8 cellular contexts compared by ENCODE assay signal in the genomic region with DNA sequence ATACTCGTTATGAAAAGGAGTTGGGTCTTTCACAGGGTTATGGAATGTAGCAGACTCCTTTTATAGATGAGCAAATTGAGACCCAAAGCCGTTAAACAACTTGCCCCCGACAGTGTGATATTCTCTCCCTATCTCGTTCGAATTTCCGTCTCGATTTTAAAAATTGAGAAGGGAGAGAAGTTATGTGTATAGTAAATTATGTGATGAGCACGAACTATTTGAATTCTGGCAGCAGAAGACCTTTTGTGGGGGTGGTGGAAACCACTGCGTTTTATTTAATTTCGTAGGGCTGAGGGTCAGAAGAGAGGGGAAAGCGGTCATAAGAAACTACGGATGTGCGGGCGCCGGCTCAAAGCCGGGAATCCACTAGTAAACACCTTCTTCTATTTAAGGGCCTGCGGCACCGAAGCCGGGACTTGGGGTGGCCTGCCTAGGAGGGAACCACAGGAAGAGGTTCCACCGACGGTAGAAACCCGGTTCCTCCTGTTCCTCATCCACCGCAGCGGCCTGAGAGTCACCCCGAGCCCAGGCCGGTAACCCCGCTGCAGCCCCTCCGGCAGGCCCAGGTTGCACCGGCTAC. TPM values are rescaled to one million over a fixed set of nuclear protein-coding genes. Genes with fewer than 3 reads are reported as not detected.
DNase-seq lines count a peak whose midpoint lies in the region; ATAC-seq and TF ChIP-seq lines count a peak whose summit lies in the region.

No MANE protein-coding gene starts in this region.

- no peaks in the 10 kb centered on the region for H3K36me3 ChIP-seq in BJ (ENCODE audit: control insufficient read depth, insufficient read depth, low read length)

- H3K27ac Mint-ChIP-seq in T-helper 2 cell treated with Interferon-gamma antibody and Interleukin-4, amounts not matched to agents 5 μg/mL and 100 μg/mL, for 36 hours: peak overlapping the region; percentile 99
- H3K27ac Mint-ChIP-seq in nephron progenitor cell: peak overlapping the region; percentile 85

- ATAC-seq in GM18861 (IDR thresholded peaks at IDR 0.05; ENCODE audit: unreplicated experiment): peak; percentile 7
- peak; percentile 3 for ATAC-seq in HG03135 (IDR thresholded peaks at IDR 0.05; ENCODE audit: unreplicated experiment)
- ATAC-seq in esophagus mucosa: peak; percentile 21

- H3K4me3 ChIP-seq in BJ (ENCODE audit: low read depth, low read length): peak overlapping the region; percentile 91

- H3K27me3 ChIP-seq in BJ (ENCODE audit: control insufficient read depth, insufficient read depth, low read length): no peaks in the 10 kb centered on the region

- CTCF ChIA-PET in BJ (lab: Yijun Ruan, JAX): no interaction called here

- H3K27me3 Mint-ChIP-seq in T-helper 2 cell treated with Interferon-gamma antibody and Interleukin-4, amounts not matched to agents 5 μg/mL and 100 μg/mL, for 36 hours (ENCODE audit: low read depth): peaks cover 3% of the 10 kb centered on the region
- peaks cover 8% of the 10 kb centered on the region for H3K27me3 Mint-ChIP-seq in nephron progenitor cell (ENCODE audit: low read depth, poor library complexity)

- TF ChIP-seq CTCF in BJ (IDR thresholded peaks at IDR 0.05; ENCODE audit: insufficient read depth, low read depth, low read length) (no peak), nephron progenitor cell (IDR thresholded peaks at IDR 0.05) (no peak)

- H3K4me1 Mint-ChIP-seq in T-helper 2 cell treated with Interferon-gamma antibody and Interleukin-4, amounts not matched to agents 5 μg/mL and 100 μg/mL, for 36 hours (ENCODE audit: low read depth): peaks cover 19% of the 10 kb centered on the region
- peaks cover 30% of the 10 kb centered on the region for H3K4me1 Mint-ChIP-seq in nephron progenitor cell

- POLR2A ChIA-PET in BJ (lab: Charles Lee): no interaction called here

- no peaks in the 10 kb centered on the region for H3K9me3 Mint-ChIP-seq in T-helper 2 cell treated with Interferon-gamma antibody and Interleukin-4, amounts not matched to agents 5 μg/mL and 100 μg/mL, for 36 hours
- peaks cover 35% of the 10 kb centered on the region for H3K9me3 Mint-ChIP-seq in nephron progenitor cell

- peaks cover 22% of the 10 kb centered on the region for H3K36me3 Mint-ChIP-seq in T-helper 2 cell treated with Interferon-gamma antibody and Interleukin-4, amounts not matched to agents 5 μg/mL and 100 μg/mL, for 36 hours (ENCODE audit: low read depth)
- peaks cover 9% of the 10 kb centered on the region for H3K36me3 Mint-ChIP-seq in nephron progenitor cell (ENCODE audit: low read depth)

- DNase-seq in BJ (ENCODE audit: low read depth): no peak
- no peak for DNase-seq in T-helper 2 cell treated with Interferon-gamma antibody and Interleukin-4, amounts not matched to agents 5 μg/mL and 100 μg/mL, for 36 hours (ENCODE audit: low spot score)
- no peak for DNase-seq in nephron progenitor cell
- DNase-seq in activated CD8-positive, alpha-beta memory T cell treated with anti-CD3 and anti-CD28 coated beads for 24 hours: no peak
- no peak for DNase-seq in mesenteric fat pad (ENCODE audit: low spot score)

- peak overlapping the region; percentile 92 for H3K4me3 Mint-ChIP-seq in T-helper 2 cell treated with Interferon-gamma antibody and Interleukin-4, amounts not matched to agents 5 μg/mL and 100 μg/mL, for 36 hours
- H3K4me3 Mint-ChIP-seq in nephron progenitor cell: peak overlapping the region; percentile 88

RNA-seq across cellular contexts. Expression of gene DDX3X, which starts 1.5 kb away (rescaled TPM):
- 76.2 and 89.3 TPM in 2 replicates for polyA plus RNA-seq in BJ (2011; rRNA removed)
- 55.7 and 68.3 TPM in 2 replicates for polyA minus RNA-seq in BJ (2011; rRNA and poly(A)+ RNA removed)
- total RNA-seq in esophagus mucosa: 200 TPM
- 490 TPM for total RNA-seq in mesenteric fat pad
